In the genomic region with DNA sequence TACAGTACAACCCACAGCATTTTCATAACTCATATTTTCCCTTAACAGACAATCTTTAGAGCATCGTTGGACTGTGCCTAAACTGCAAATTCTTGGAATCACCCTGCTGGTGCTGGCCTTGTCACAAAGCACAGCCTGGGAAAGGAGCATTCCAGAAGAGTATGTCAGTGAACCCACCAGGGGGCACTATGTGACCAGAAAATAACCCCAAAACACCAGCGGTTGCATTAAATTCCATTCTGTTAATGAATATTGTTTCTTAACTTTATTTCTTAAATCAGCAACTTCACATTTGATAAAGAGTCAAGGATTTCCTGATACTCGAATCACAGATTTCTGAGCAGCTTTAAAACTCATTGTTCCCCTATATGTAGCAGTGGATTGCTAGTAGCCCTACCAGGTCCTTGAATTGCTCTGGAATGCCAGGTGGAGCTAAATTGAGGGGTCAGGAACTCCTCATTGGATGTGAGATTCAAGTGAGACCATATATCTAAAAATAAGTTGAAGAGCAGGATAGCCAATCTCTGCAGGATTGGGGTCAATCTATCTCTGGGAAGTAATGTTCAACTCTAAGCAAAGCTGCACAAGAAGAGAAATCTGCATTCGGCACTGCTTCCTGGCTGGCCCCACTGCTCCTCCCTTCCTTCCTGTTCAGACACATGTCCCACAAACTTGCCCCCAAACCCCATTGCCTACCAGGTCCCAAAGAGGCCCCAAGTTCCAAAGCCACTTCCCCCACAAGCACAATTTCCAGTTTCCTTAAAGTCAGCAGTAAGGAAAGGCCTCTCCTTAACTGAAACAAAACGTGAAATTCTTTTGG, we compare ENCODE assay signal across 8 cellular contexts. TPM values are rescaled to one million over a fixed set of nuclear protein-coding genes. Genes with fewer than 3 reads are reported as not detected.
DNase-seq lines count a peak whose midpoint lies in the region; ATAC-seq, FAIRE-seq and TF ChIP-seq lines count a peak whose summit lies in the region.

No MANE protein-coding gene starts in this region.

- 0 out of 2 replicates have a peak, but pooled peaks cover under 1% of the 10 kb centered on the region for H3K4me1 ChIP-seq in SJCRH30
- peaks cover 0 to 4% (median 0%) of the 10 kb centered on the region in 3 donors for H3K4me1 ChIP-seq in pancreas

- H3K4me3 ChIP-seq in SJCRH30 (peak overlapping the region; percentile 12), pancreas (no peak overlapping the region)

- H3K36me3 ChIP-seq in KOPT-K1 (ENCODE audit: insufficient read depth, low read length) (no peaks in the 10 kb centered on the region), SJCRH30 (no peaks in the 10 kb centered on the region), pancreas (no peaks in the 10 kb centered on the region)

- FAIRE-seq in pancreas (lab: Jason Lieb, UNC), result no peak

- intact Hi-C loops in pancreas (cut with DNase I), result loop anchor here in 1 of 3 donors (10.0 kb wide), 1 partner anchor 197 kb away; no protein-coding TSS in a partner anchor

- H3K27ac ChIP-seq in KOPT-K1 (ENCODE audit: low read depth, low read length, poor library complexity, severe bottlenecking), result peak overlapping the region; percentile 60
- H3K27ac ChIP-seq in SJCRH30, result no peak overlapping the region
- no peak overlapping the region for H3K27ac ChIP-seq in pancreas

- peak; percentile 42 to 75 (median 63) for TF ChIP-seq CTCF in pancreas (IDR thresholded peaks at IDR 0.05)

- DNase-seq in Daoy (ENCODE audit: low read depth), result peak; percentile 55
- DNase-seq in SJCRH30, result peak; percentile 57 to 84
- peak; percentile 47 for DNase-seq in activated gamma-delta T cell treated with anti-CD3 and anti-CD28 coated beads, Interleukin-2, amount 50 U/mL, for 16 hours (ENCODE audit: low read depth)
- peak; percentile 50 for DNase-seq in foreskin melanocyte
- DNase-seq in pancreas, result peak in 3 of 6 donors; percentile 48 to 79 (median 50)
- DNase-seq in ureter (ENCODE audit: low spot score), result peak; percentile 69

- H3K9me3 ChIP-seq in KOPT-K1 (ENCODE audit: insufficient read depth, low read length, poor library complexity, severe bottlenecking), result no peaks in the 10 kb centered on the region
- no peaks in the 10 kb centered on the region for H3K9me3 ChIP-seq in SJCRH30 (replicated peaks)
- H3K9me3 ChIP-seq in pancreas, result no peaks in the 10 kb centered on the region

- 18 to 21% methylated on average over 5 of the region's 5 CpGs for WGBS in pancreas, 2 donors

- H3K27me3 ChIP-seq in SJCRH30, result no peaks in the 10 kb centered on the region
- no peaks in the 10 kb centered on the region for H3K27me3 ChIP-seq in pancreas

- ATAC-seq in pancreas (peak; percentile 82 to 94 (median 91)), GM21447 (IDR thresholded peaks at IDR 0.05; ENCODE audit: unreplicated experiment) (no peak)

RNA-seq across cellular contexts. Expression of a gene that starts 12.7 kb away (rescaled TPM):
- 17.5 and 37.1 TPM in 2 replicates for total RNA-seq in Daoy (2014; rRNA removed; shearing (Covaris generic))
- total RNA-seq in SJCRH30 (2014; rRNA removed; shearing (Covaris generic)), result 28.5 and 31.3 TPM in 2 replicates
- 10 to 100 TPM; 50.9 to 67.4 (median 57.3) TPM for total RNA-seq in pancreas
- polyA plus RNA-seq in pancreas, result 10 to 100 TPM; 14.5 to 23.4 TPM
- 68.7 TPM for total RNA-seq in ureter
